33 cellular contexts compared by ENCODE assay signal in the genomic region with DNA sequence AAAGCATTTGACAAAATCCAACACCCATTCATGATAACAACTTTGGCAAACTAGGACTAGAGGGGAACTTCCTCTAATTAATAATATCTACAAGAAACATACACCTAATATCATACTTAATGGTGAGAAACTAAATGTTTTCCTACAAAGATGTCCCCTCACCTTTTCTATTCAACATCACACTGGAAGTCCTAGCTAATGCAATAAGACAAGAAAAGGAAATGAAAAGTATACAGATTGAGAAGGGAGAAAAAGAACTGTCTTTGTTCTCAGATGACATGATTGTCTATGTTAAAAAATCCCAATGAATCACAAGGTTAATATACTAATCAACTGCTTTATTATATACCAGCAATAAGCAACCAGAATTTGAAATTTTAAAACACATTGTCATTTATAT. TPM values are rescaled to one million over a fixed set of nuclear protein-coding genes. Genes with fewer than 3 reads are reported as not detected.
"Had no signal": no experiment of that assay in that cellular context is flagged by ENCODE, and none has a peak within 500 bp of the region (broad histone marks: within the 10 kb centered on the region; RNA-seq: fewer than 3 reads in every experiment).

No MANE protein-coding gene starts in this region.

- H3K36me3 ChIP-seq: adrenal gland, ascending aorta, brain microvascular endothelial cell, breast epithelium, cardiac muscle cell had no signal

- H3K27me3 ChIP-seq: adrenal gland, ascending aorta, body of pancreas, brain microvascular endothelial cell, breast epithelium, cardiac muscle cell had no signal

- H3K27ac ChIP-seq: adrenal gland, ascending aorta, body of pancreas, brain microvascular endothelial cell, breast epithelium, cardiac muscle cell had no signal

- ATAC-seq: activated naive CD4-positive, alpha-beta T cell treated with anti-CD3 and anti-CD28 coated beads, Interleukin-2, amount 50 U/mL, for 72 hours; activated naive CD8-positive, alpha-beta T cell treated with anti-CD3 and anti-CD28 coated beads, Interleukin-2, amount 50 U/mL, for 24 hours; activated T-cell treated with anti-CD3 and anti-CD28 coated beads, Interleukin-2, amount 50 U/mL, for 4 hours; activated T-cell treated with anti-CD3 and anti-CD28 coated beads, Interleukin-2, amount 50 U/mL, for 72 hours; activated T-helper 17 cell treated with anti-CD3 and anti-CD28 coated beads, Interleukin-2, amount 50 U/mL, for 72 hours; body of pancreas had no signal

- DNase-seq: activated effector memory CD4-positive, alpha-beta T cell treated with anti-CD3 and anti-CD28 coated beads, Interleukin-2, amount 50 U/mL, for 16 hours; activated effector memory CD4-positive, alpha-beta T cell treated with Interleukin-2 at 50 U/mL for 16 hours; activated gamma-delta T cell; activated gamma-delta T cell treated with Interleukin-2 at 50 U/mL for 16 hours; activated naive CD4-positive, alpha-beta T cell; activated naive CD4-positive, alpha-beta T cell treated with anti-CD3 and anti-CD28 coated beads for 36 hours; activated naive CD4-positive, alpha-beta T cell treated with anti-CD3 and anti-CD28 coated beads, Interleukin-2, amount 10 ng/mL, durations not matched to agents 7 days and 5 days; activated naive CD4-positive, alpha-beta T cell treated with anti-CD3 and anti-CD28 coated beads, Interleukin-2, amount 50 U/mL, for 16 hours; activated naive CD4-positive, alpha-beta T cell treated with Interleukin-2 at 50 U/mL for 16 hours; activated naive CD8-positive, alpha-beta T cell treated with anti-CD3 and anti-CD28 coated beads for 36 hours; activated naive CD8-positive, alpha-beta T cell treated with anti-CD3 and anti-CD28 coated beads, Interleukin-2, amount 10 ng/mL, durations not matched to agents 7 days and 5 days; activated naive CD8-positive, alpha-beta T cell treated with anti-CD3 and anti-CD28 coated beads, Interleukin-2, amount 50 U/mL, for 24 hours; activated T-cell treated with anti-CD3 and anti-CD28 coated beads, Interleukin-2, amount 50 U/mL, for 4 hours; activated T-cell treated with anti-CD3 and anti-CD28 coated beads, Interleukin-2, amount 50 U/mL, for 48 hours; activated T-cell treated with anti-CD3 and anti-CD28 coated beads, Interleukin-2, amount 50 U/mL, for 72 hours; adrenal gland; amniotic stem cell; amygdala; anterior cingulate cortex; aorta; body of pancreas; brain microvascular endothelial cell; caudate nucleus; central memory CD4-positive, alpha-beta T cell; cerebellar nuclear complex had no signal

- H3K4me3 ChIP-seq: adrenal gland, ascending aorta, body of pancreas, breast epithelium, cardiac muscle cell had no signal

- FAIRE-seq: astrocyte, bronchial epithelial cell had no signal

- H3K4me1 ChIP-seq: adrenal gland, ascending aorta, body of pancreas, breast epithelium had no signal

- H3K9me3 ChIP-seq: adrenal gland, ascending aorta, body of pancreas, breast epithelium had no signal

RNA-seq across cellular contexts. Expression of gene C11orf65, which starts 52.4 kb away (rescaled TPM):
- total RNA-seq: ascending aorta, chondrocyte had no signal
- polyA plus RNA-seq: aorta had no signal
